ENCODE assay signal across 8 cellular contexts in genomic region chr7:2821842-2822507, GRCh38. TPM values are rescaled to one million over a fixed set of nuclear protein-coding genes. Genes with fewer than 3 reads are reported as not detected.
DNase-seq lines count a peak whose midpoint lies in the region; ATAC-seq and TF ChIP-seq lines count a peak whose summit lies in the region.

No MANE protein-coding gene starts in this region.

- H3K9ac ChIP-seq in iPS-18a (ENCODE audit: low read length) = peak overlapping the region; percentile 45

- H3K4me2 ChIP-seq in DOHH2 (ENCODE audit: low read length) = peak overlapping the region; percentile 84

- peaks cover 4% of the 10 kb centered on the region; the same call in 1 of the 2 replicates for H4K20me1 ChIP-seq in DOHH2 (ENCODE audit: control insufficient read depth, insufficient read depth, low read depth, low read length)

- H3K27ac ChIP-seq in DOHH2 (ENCODE audit: low read depth, low read length) (peak overlapping the region; percentile 75), SJCRH30 (peak overlapping the region; percentile 8; the same call in 1 of the 2 replicates), iPS-18a (ENCODE audit: low read length) (peak overlapping the region; percentile 65)

- no peaks in the 10 kb centered on the region for H3K36me3 ChIP-seq in DOHH2 (ENCODE audit: control insufficient read depth, low read length)
- H3K36me3 ChIP-seq in SJCRH30 = no peaks in the 10 kb centered on the region
- no peaks in the 10 kb centered on the region for H3K36me3 ChIP-seq in iPS-18a (ENCODE audit: control insufficient read depth, low read depth, low read length)

- no peak for TF ChIP-seq CTCF in DOHH2 (IDR thresholded peaks at IDR 0.05; ENCODE audit: low read depth, low read length, poor library complexity, severe bottlenecking)

- H3F3A ChIP-seq in DOHH2 (ENCODE audit: control insufficient read depth, insufficient read depth) = peaks cover 10% of the 10 kb centered on the region

- H3K9me2 ChIP-seq in DOHH2 (replicated peaks; ENCODE audit: control insufficient read depth, low read length) = no peaks in the 10 kb centered on the region

- H3K4me3 ChIP-seq in DOHH2 (ENCODE audit: low read length) (peak overlapping the region; percentile 70), SJCRH30 (no peak overlapping the region), iPS-18a (ENCODE audit: low read length) (no peak overlapping the region)

- DNase-seq in SJCRH30 (no peak), NCI-H345 treated with DMSO at 0.1 percent for 48 hours (lab: John Stamatoyannopoulos, UW; ENCODE audit: unreplicated experiment) (no peak), midbrain (lab: John Stamatoyannopoulos, UW) (no peak), inferior parietal cortex (ENCODE audit: extremely low spot score) (no peak), COLO829 (ENCODE audit: low spot score) (no peak)

- peak; percentile 39 for ATAC-seq in HG02588 (IDR thresholded peaks at IDR 0.05; ENCODE audit: unreplicated experiment)

- no peaks in the 10 kb centered on the region for H3K9me3 ChIP-seq in DOHH2 (ENCODE audit: control insufficient read depth, insufficient read depth, low read length)
- no peaks in the 10 kb centered on the region for H3K9me3 ChIP-seq in SJCRH30 (replicated peaks)
- H3K9me3 ChIP-seq in iPS-18a (ENCODE audit: control insufficient read depth, low read depth, low read length) = no peaks in the 10 kb centered on the region

- H3K4me1 ChIP-seq in DOHH2 (ENCODE audit: control insufficient read depth, low read length) (peaks cover 68% of the 10 kb centered on the region), SJCRH30 (peaks cover 9% of the 10 kb centered on the region), iPS-18a (ENCODE audit: control insufficient read depth, low read depth, low read length) (peaks cover 79% of the 10 kb centered on the region)

- peaks cover 66% of the 10 kb centered on the region for H3K79me2 ChIP-seq in DOHH2 (ENCODE audit: control insufficient read depth, low read length)

- H3K27me3 ChIP-seq in DOHH2 (ENCODE audit: control insufficient read depth, low read length) (peaks cover 14% of the 10 kb centered on the region; the same call in 1 of the 2 replicates), SJCRH30 (no peaks in the 10 kb centered on the region), iPS-18a (ENCODE audit: control insufficient read depth, insufficient read depth, low read length) (no peaks in the 10 kb centered on the region)

RNA-seq across cellular contexts. Expression of gene GNA12, which starts 22.1 kb away (rescaled TPM):
- total RNA-seq in SJCRH30 (2014; rRNA removed; shearing (Covaris generic)) = 18.1 and 19.3 TPM in 2 replicates

Comparison
In these comparisons a context has a peak if more than half of its experiments do, and no peak if none do; other contexts are left out.
1. H3K27ac ChIP-seq: peak in every context shown above with its lines; median percentile 75 in DOHH2; 65 in iPS-18a; 8 in SJCRH30.